8 cellular contexts compared by ENCODE assay signal in genomic region chr17:57130708-57131461, GRCh38. TPM values are rescaled to one million over a fixed set of nuclear protein-coding genes. Genes with fewer than 3 reads are reported as not detected.
DNase-seq lines count a peak whose midpoint lies in the region; ATAC-seq and TF ChIP-seq lines count a peak whose summit lies in the region.

No MANE protein-coding gene starts in this region.

- ATAC-seq in PC-3 (peak; percentile 95), HG02938 (IDR thresholded peaks at IDR 0.05; ENCODE audit: unreplicated experiment) (no peak)
- peak; percentile 82 to 89 for ATAC-seq in activated T-cell treated with anti-CD3 and anti-CD28 coated beads, Interleukin-2, amount 50 U/mL, for 72 hours (replicated peaks in 1 of 2)

- no peaks in the 10 kb centered on the region for H3K9me3 Mint-ChIP-seq in activated T-cell treated with anti-CD3 and anti-CD28 coated beads, Interleukin-2, amount 50 U/mL, for 72 hours

- H3F3A ChIP-seq in PC-3 (ENCODE audit: low read length, unreplicated experiment), result no peaks in the 10 kb centered on the region

- CTCF ChIA-PET in PC-3 (lab: Charles Lee), result interaction anchor here (1.6 kb wide), 1 partner anchor 541 kb away, joined by 5 read pairs; no protein-coding TSS in a partner anchor

- no peaks in the 10 kb centered on the region for H3K27me3 Mint-ChIP-seq in activated T-cell treated with anti-CD3 and anti-CD28 coated beads, Interleukin-2, amount 50 U/mL, for 72 hours (ENCODE audit: low read depth)

- H2AFZ ChIP-seq in KMS-11 (ENCODE audit: low read depth) (peak overlapping the region; percentile 16; the same call in 1 of the 2 replicates), PC-3 (ENCODE audit: low read length) (peak overlapping the region; percentile 65)

- H3K4me1 ChIP-seq in KMS-11 (ENCODE audit: low read depth, poor library complexity, severe bottlenecking) (no peaks in the 10 kb centered on the region), PC-3 (ENCODE audit: insufficient read depth, low read length) (peaks cover 7% of the 10 kb centered on the region), neutrophil (ENCODE audit: control insufficient read depth in 1 of 2, insufficient read depth in 1 of 2, low read depth in 1 of 2, low read length in 1 of 2) (peaks cover 0 to 3% of the 10 kb centered on the region in 2 experiments)

- no peak overlapping the region for H3K4me3 Mint-ChIP-seq in activated T-cell treated with anti-CD3 and anti-CD28 coated beads, Interleukin-2, amount 50 U/mL, for 72 hours

- no peaks in the 10 kb centered on the region for H3K79me2 ChIP-seq in KMS-11 (ENCODE audit: insufficient read depth, low read depth)
- H3K79me2 ChIP-seq in PC-3 (ENCODE audit: low read length), result no peaks in the 10 kb centered on the region

- intact Hi-C loops in PC-3 (cut with micrococcal nuclease), result loop anchor here (1.0 to 5.0 kb wide), 9 partner anchors 81 to 981 kb away; no protein-coding TSS in a partner anchor

- no peaks in the 10 kb centered on the region for H3K27me3 ChIP-seq in KMS-11 (ENCODE audit: insufficient read depth, low read depth)
- no peaks in the 10 kb centered on the region for H3K27me3 ChIP-seq in PC-3 (ENCODE audit: low read length)
- H3K27me3 ChIP-seq in neutrophil, result peaks cover 9% of the 10 kb centered on the region

- no peaks in the 10 kb centered on the region for H3K36me3 Mint-ChIP-seq in activated T-cell treated with anti-CD3 and anti-CD28 coated beads, Interleukin-2, amount 50 U/mL, for 72 hours (ENCODE audit: insufficient read depth in 2 of 2)

- DNase-seq in G401 (ENCODE audit: low spot score), result peak; percentile 86
- DNase-seq in PC-3, result peak; percentile 96
- DNase-seq in activated T-cell treated with anti-CD3 and anti-CD28 coated beads, Interleukin-2, amount 50 U/mL, for 72 hours, result peak; percentile 80
- DNase-seq in fibroblast of peridontal ligament (ENCODE audit: extremely low read depth), result peak; percentile 80
- DNase-seq in stromal cell of bone marrow (ENCODE audit: low read depth), result peak; percentile 51

- no peaks in the 10 kb centered on the region for H3K9me2 ChIP-seq in PC-3 (replicated peaks; ENCODE audit: low read length)

- TF ChIP-seq CTCF in KMS-11 (conservative IDR thresholded peaks at IDR 0.05; ENCODE audit: low read depth, low read length) (peak; percentile 87), PC-3 (conservative IDR thresholded peaks at IDR 0.05; ENCODE audit: low read depth, low read length) (peak; percentile 83), neutrophil (IDR thresholded peaks at IDR 0.05) (peak; percentile 78)

- H3K9me3 ChIP-seq in PC-3 (ENCODE audit: low read length) (no peaks in the 10 kb centered on the region), neutrophil (no peaks in the 10 kb centered on the region)

- no peak overlapping the region; the same call in 1 of the 2 replicates for H3K4me2 ChIP-seq in KMS-11
- peak overlapping the region; percentile 69 for H3K4me2 ChIP-seq in PC-3 (ENCODE audit: low read length)

- POLR2A ChIA-PET in PC-3 (lab: Charles Lee; ENCODE audit: unreplicated experiment), result no interaction called here

- H3K9ac ChIP-seq in KMS-11 (no peak overlapping the region), PC-3 (ENCODE audit: low read length) (no peak overlapping the region)

- in situ Hi-C loops in G401 (cut with HindIII; ENCODE audit: low sequenced_read_pairs), result no loop called here

- H3K27ac ChIP-seq in KMS-11 (no peak overlapping the region), PC-3 (ENCODE audit: low read length) (no peak overlapping the region), neutrophil (no peak overlapping the region)

- H3K4me1 Mint-ChIP-seq in activated T-cell treated with anti-CD3 and anti-CD28 coated beads, Interleukin-2, amount 50 U/mL, for 72 hours (ENCODE audit: low read depth), result peaks cover 6% of the 10 kb centered on the region

- H3K4me3 ChIP-seq in KMS-11 (IDR thresholded peaks at IDR 0.05; ENCODE audit: insufficient read depth, low read depth, low read length) (no peak overlapping the region), PC-3 (ENCODE audit: low read length) (peak overlapping the region; percentile 42), neutrophil (ENCODE audit: low read depth in 1 of 2, low read length in 1 of 2) (no peak overlapping the region)

- peak overlapping the region; percentile 58 for H3K27ac Mint-ChIP-seq in activated T-cell treated with anti-CD3 and anti-CD28 coated beads, Interleukin-2, amount 50 U/mL, for 72 hours

- H3K36me3 ChIP-seq in KMS-11 (ENCODE audit: insufficient read depth) (no peaks in the 10 kb centered on the region), PC-3 (ENCODE audit: low read depth, low read length) (no peaks in the 10 kb centered on the region), neutrophil (no peaks in the 10 kb centered on the region)

- BruUV-seq in PC-3 (replicated peaks; lab: Mats Ljungman, UMichigan), result no TSS peak

- H4K20me1 ChIP-seq in KMS-11 (ENCODE audit: insufficient read depth) (no peaks in the 10 kb centered on the region), PC-3 (ENCODE audit: low read length) (no peaks in the 10 kb centered on the region)

RNA-seq across cellular contexts. Expression of gene AKAP1, which starts 45.8 kb away (rescaled TPM):
- 5.4 and 5.7 TPM in 2 replicates for total RNA-seq in G401 (2014; rRNA removed; shearing (Covaris generic))
- 73.1 and 108 TPM in 2 replicates for total RNA-seq in PC-3 (2014; rRNA removed)
- total RNA-seq in activated T-cell treated with anti-CD3 and anti-CD28 coated beads, Interleukin-2, amount 50 U/mL, for 72 hours, result 10 to 100 TPM; 19.6 to 23.1 TPM
